ENCODE assay signal across 23 cellular contexts in the genomic region with DNA sequence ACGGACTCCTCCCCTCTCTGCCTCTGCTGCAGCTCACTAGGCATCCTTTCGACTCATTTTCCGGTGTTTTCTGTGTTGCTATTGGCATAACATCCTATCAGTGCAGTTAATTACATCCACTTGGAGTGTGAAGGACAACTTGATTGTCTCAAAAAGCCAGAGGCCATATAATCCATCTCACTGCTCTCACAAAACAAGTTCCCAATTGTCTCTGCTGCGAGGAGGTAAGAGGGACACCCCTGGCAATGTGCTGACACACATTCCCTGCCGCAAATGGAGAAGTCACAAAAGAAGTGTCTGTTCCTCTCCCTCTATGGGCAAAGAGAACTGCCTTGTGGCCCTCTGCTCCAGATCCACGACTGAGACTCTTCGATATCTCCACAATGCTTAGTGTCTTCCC.
A peak's percentile ranks its signal among the peaks of the same experiment; 100 is the strongest.
DNase-seq lines count a peak whose midpoint lies in the region; ATAC-seq, FAIRE-seq and TF ChIP-seq lines count a peak whose summit lies in the region.
"Had no signal": no experiment of that assay in that cellular context is flagged by ENCODE, and none has a peak within 500 bp of the region (broad histone marks: within the 10 kb centered on the region; RNA-seq: fewer than 3 reads in every experiment).

No MANE protein-coding gene starts in this region.

- no peak for ATAC-seq in GM12878
- ATAC-seq: CD8-positive, alpha-beta T cell had no signal

- H3K4me1 Mint-ChIP-seq in neural crest cell: peaks cover 36% of the 10 kb centered on the region
- H3K4me1 Mint-ChIP-seq: B cell; CD4-positive, CD25-positive, alpha-beta regulatory T cell had no signal

- RAD21 ChIA-PET in GM12878 (lab: Charles Lee; ENCODE audit: unreplicated experiment): no interaction called here

- intact Hi-C loops in GM12878 (cut with micrococcal nuclease; ENCODE audit: unreplicated experiment) (no loop called here), vagina (cut with DNase I) (no loop called here)

- H3K4me3 Mint-ChIP-seq in neural crest cell: no peak overlapping the region
- H3K4me3 Mint-ChIP-seq: B cell; CD4-positive, CD25-positive, alpha-beta regulatory T cell; CD8-positive, alpha-beta T cell; HFFc6 had no signal

- SMC1A ChIA-PET in GM12878 (lab: Charles Lee; ENCODE audit: uncharacterized antibody, unreplicated experiment): no interaction called here

- H3K79me2 ChIP-seq in GM12878 (ENCODE audit: control insufficient read depth, insufficient read depth, low read length): no peaks in the 10 kb centered on the region
- no peaks in the 10 kb centered on the region for H3K79me2 ChIP-seq in smooth muscle cell (ENCODE audit: low read depth)

- H3K27me3 ChIP-seq in GM12878 (replicated peaks in 1 of 2; ENCODE audit: control insufficient read depth in 2 of 2, insufficient read depth in 2 of 2, low read length in 1 of 2) (no peaks in the 10 kb centered on the region), vagina (no peaks in the 10 kb centered on the region), smooth muscle cell (ENCODE audit: low read depth) (no peaks in the 10 kb centered on the region)
- H3K27me3 ChIP-seq: BLaER1 had no signal

- WGBS in GM12878 (ENCODE audit: insufficient coverage, insufficient replicate concordance, low lambda C conversion rate, missing lambda C conversion rate): 17% methylated on average over 7 of the region's 7 CpGs
- WGBS in smooth muscle cell (ENCODE audit: low lambda C conversion rate): 91% methylated on average over 7 of the region's 7 CpGs

- H3K4me2 ChIP-seq in GM12878 (ENCODE audit: control insufficient read depth, insufficient read depth) (no peak overlapping the region), smooth muscle cell (no peak overlapping the region)
- H3K4me2 ChIP-seq: BLaER1 had no signal

- H3K4me1 ChIP-seq in GM12878 (ENCODE audit: control insufficient read depth, insufficient read depth, low read length) (no peaks in the 10 kb centered on the region), vagina (no peaks in the 10 kb centered on the region), smooth muscle cell (ENCODE audit: low read depth) (peaks cover 9% of the 10 kb centered on the region)
- H3K4me1 ChIP-seq: HAP-1 had no signal

- no peak for TF ChIP-seq CTCF in GM12878 (IDR thresholded peaks at IDR 0.05 in 2 of 3, conservative IDR thresholded peaks at IDR 0.05 in 1 of 3; ENCODE audit: control insufficient read depth in 2 of 3, extremely low read depth in 1 of 3, insufficient read depth in 1 of 3, low read depth in 3 of 3, low read length in 3 of 3)
- no peak for TF ChIP-seq CTCF in neural crest cell (conservative IDR thresholded peaks at IDR 0.05)
- no peak for TF ChIP-seq CTCF in vagina (IDR thresholded peaks at IDR 0.05)
- no peak for TF ChIP-seq CTCF in smooth muscle cell (IDR thresholded peaks at IDR 0.05; ENCODE audit: borderline replicate concordance, insufficient read depth, poor library complexity, severe bottlenecking)

- H3K4me3 ChIP-seq in GM12878 (no peak overlapping the region), vagina (no peak overlapping the region), smooth muscle cell (no peak overlapping the region)
- H3K4me3 ChIP-seq: BLaER1, HAP-1 had no signal

- H4K20me1 ChIP-seq in GM12878 (ENCODE audit: control insufficient read depth, insufficient read depth) (no peaks in the 10 kb centered on the region), smooth muscle cell (ENCODE audit: low read depth) (no peaks in the 10 kb centered on the region)
- H4K20me1 ChIP-seq: BLaER1 had no signal

- in situ Hi-C loops in GM12878 (cut with MboI): no loop called here

- no peak for TF ChIP-seq EP300 in GM12878 (IDR thresholded peaks at IDR 0.05; ENCODE audit: borderline replicate concordance in 1 of 2, control insufficient read depth in 1 of 2, low read depth in 2 of 2, low read length in 2 of 2)

- no TSS peak for BruUV-seq in GM12878 (replicated peaks; lab: Mats Ljungman, UMichigan)

- H3K9me3 ChIP-seq in GM12878 (replicated peaks; ENCODE audit: control insufficient read depth, insufficient read depth, low read length) (no peaks in the 10 kb centered on the region), vagina (no peaks in the 10 kb centered on the region), smooth muscle cell (replicated peaks; ENCODE audit: low read depth) (no peaks in the 10 kb centered on the region)
- H3K9me3 ChIP-seq: BLaER1, HAP-1 had no signal

- CTCF ChIA-PET in GM12878 (lab: Yijun Ruan, JAX): no interaction called here

- no peaks in the 10 kb centered on the region for H3K9me3 Mint-ChIP-seq in neural crest cell
- H3K9me3 Mint-ChIP-seq: CD8-positive, alpha-beta T cell; HFFc6 had no signal

- H3K27ac ChIP-seq in GM12878 (ENCODE audit: control insufficient read depth, insufficient read depth): no peak overlapping the region
- H3K27ac ChIP-seq in vagina: no peak overlapping the region
- H3K27ac ChIP-seq in smooth muscle cell (ENCODE audit: low read depth): no peak overlapping the region
- H3K27ac ChIP-seq: 22Rv1, BLaER1, C4-2B had no signal

- H3K9ac ChIP-seq in GM12878 (ENCODE audit: control insufficient read depth, insufficient read depth, low read length): no peak overlapping the region
- no peak overlapping the region for H3K9ac ChIP-seq in smooth muscle cell (ENCODE audit: low read depth)
- H3K9ac ChIP-seq: BLaER1 had no signal

- TF ChIP-seq RAD21 in GM12878 (IDR thresholded peaks at IDR 0.05; ENCODE audit: insufficient read depth, low read depth, low read length): no peak

- no peaks in the 10 kb centered on the region for H3F3A ChIP-seq in smooth muscle cell (ENCODE audit: low read depth)

- H3K27me3 Mint-ChIP-seq in neural crest cell (ENCODE audit: low read depth): no peaks in the 10 kb centered on the region
- H3K27me3 Mint-ChIP-seq: B cell had no signal

- H2AFZ ChIP-seq in GM12878 (ENCODE audit: control insufficient read depth, low read depth, low read length): no peak overlapping the region
- no peak overlapping the region for H2AFZ ChIP-seq in smooth muscle cell (ENCODE audit: low read depth)

- POLR2A ChIA-PET in GM12878 (lab: Charles Lee): no interaction called here

- no peak for TF ChIP-seq POLR2A in GM12878 (IDR thresholded peaks at IDR 0.05; ENCODE audit: low read depth, low read length)
- TF ChIP-seq POLR2A in vagina (IDR thresholded peaks at IDR 0.05): no peak

- H3K27ac Mint-ChIP-seq in neural crest cell (ENCODE audit: unreplicated experiment): peak overlapping the region; percentile 2
- H3K27ac Mint-ChIP-seq: B cell; CD8-positive, alpha-beta T cell; HFFc6 had no signal

- H3K36me3 ChIP-seq in GM12878 (ENCODE audit: control insufficient read depth in 2 of 2, insufficient read depth in 2 of 2, low read length in 1 of 2): no peaks in the 10 kb centered on the region
- no peaks in the 10 kb centered on the region for H3K36me3 ChIP-seq in vagina
- H3K36me3 ChIP-seq in smooth muscle cell (ENCODE audit: low read depth): no peaks in the 10 kb centered on the region
- H3K36me3 ChIP-seq: BLaER1, HAP-1 had no signal

- H3K36me3 Mint-ChIP-seq in neural crest cell (ENCODE audit: low read depth): no peaks in the 10 kb centered on the region
- H3K36me3 Mint-ChIP-seq: CD4-positive, CD25-positive, alpha-beta regulatory T cell; CD8-positive, alpha-beta T cell had no signal

- peak; percentile 13 for FAIRE-seq in GM12878 (lab: Jason Lieb, UNC)
- FAIRE-seq: A204.1, D721Med, H54 had no signal

- DNase-seq in NCI-H1417 (lab: John Stamatoyannopoulos, UW): peak in 2 of 3 experiments; percentile 12 to 39
- DNase-seq in NCI-H1417 treated with DMSO at 0.1 percent for 48 hours (lab: John Stamatoyannopoulos, UW): no peak
- DNase-seq in GM12878 (ENCODE audit: low read depth, low spot score): no peak
- no peak for DNase-seq in neural crest cell (ENCODE audit: low read depth, low spot score)
- DNase-seq in vagina (ENCODE audit: extremely low spot score in 2 of 2): no peak
- no peak for DNase-seq in midbrain (lab: John Stamatoyannopoulos, UW)
- no peak for DNase-seq in smooth muscle cell (lab: John Stamatoyannopoulos, UW; ENCODE audit: unreplicated experiment)
- DNase-seq: CD4-positive, CD25-positive, alpha-beta regulatory T cell; CD8-positive, alpha-beta T cell; DMS 273 treated with DMSO at 0.1 percent for 48 hours; DMS79; EL; GF-D8; GOT3; HFFc6 had no signal

TF ChIP-seq in GM12878, 131 proteins besides CTCF, POLR2A, EP300 and RAD21:
- TF ChIP-seq, protein P1, sequence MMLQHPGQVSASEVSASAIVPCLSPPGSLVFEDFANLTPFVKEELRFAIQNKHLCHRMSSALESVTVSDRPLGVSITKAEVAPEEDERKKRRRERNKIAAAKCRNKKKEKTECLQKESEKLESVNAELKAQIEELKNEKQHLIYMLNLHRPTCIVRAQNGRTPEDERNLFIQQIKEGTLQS (IDR thresholded peaks at IDR 0.05; ENCODE audit: borderline replicate concordance, extremely low read depth, low read depth, low read length): no peak
- TF ChIP-seq TARDBP (IDR thresholded peaks at IDR 0.05; ENCODE audit: borderline replicate concordance): no peak
- no peak for TF ChIP-seq POLR2AphosphoS5 (IDR thresholded peaks at IDR 0.05; ENCODE audit: low read length)
- TF ChIP-seq IKZF2 (IDR thresholded peaks at IDR 0.05): no peak
- TF ChIP-seq IKZF1 (conservative IDR thresholded peaks at IDR 0.05): no peak
- TF ChIP-seq PAX5 (IDR thresholded peaks at IDR 0.05; ENCODE audit: borderline replicate concordance, low read depth, low read length): no peak
- no peak for TF ChIP-seq FOXM1 (IDR thresholded peaks at IDR 0.05; ENCODE audit: low read depth, low read length)
- TF ChIP-seq KDM1A (IDR thresholded peaks at IDR 0.05; ENCODE audit: borderline replicate concordance): no peak
- TF ChIP-seq RFX5 (IDR thresholded peaks at IDR 0.05; ENCODE audit: low read depth, low read length): no peak
- TF ChIP-seq YY1 (IDR thresholded peaks at IDR 0.05; ENCODE audit: low read depth, low read length): no peak
- TF ChIP-seq SIN3A (IDR thresholded peaks at IDR 0.05; ENCODE audit: low read depth, low read length): no peak
- no peak for TF ChIP-seq BCL11A (IDR thresholded peaks at IDR 0.05; ENCODE audit: low read depth, low read length)

Comparison
In these comparisons a context has a peak if more than half of its experiments do, and no peak if none do; other contexts are left out.
1. DNase-seq: peak in NCI-H1417 (2 of 3); none in NCI-H1417 treated with DMSO at 0.1 percent for 48 hours (single experiment), GM12878 (single experiment), neural crest cell (single experiment), vagina (0 of 2), midbrain (single experiment) and smooth muscle cell (single experiment).